In the genomic region with DNA sequence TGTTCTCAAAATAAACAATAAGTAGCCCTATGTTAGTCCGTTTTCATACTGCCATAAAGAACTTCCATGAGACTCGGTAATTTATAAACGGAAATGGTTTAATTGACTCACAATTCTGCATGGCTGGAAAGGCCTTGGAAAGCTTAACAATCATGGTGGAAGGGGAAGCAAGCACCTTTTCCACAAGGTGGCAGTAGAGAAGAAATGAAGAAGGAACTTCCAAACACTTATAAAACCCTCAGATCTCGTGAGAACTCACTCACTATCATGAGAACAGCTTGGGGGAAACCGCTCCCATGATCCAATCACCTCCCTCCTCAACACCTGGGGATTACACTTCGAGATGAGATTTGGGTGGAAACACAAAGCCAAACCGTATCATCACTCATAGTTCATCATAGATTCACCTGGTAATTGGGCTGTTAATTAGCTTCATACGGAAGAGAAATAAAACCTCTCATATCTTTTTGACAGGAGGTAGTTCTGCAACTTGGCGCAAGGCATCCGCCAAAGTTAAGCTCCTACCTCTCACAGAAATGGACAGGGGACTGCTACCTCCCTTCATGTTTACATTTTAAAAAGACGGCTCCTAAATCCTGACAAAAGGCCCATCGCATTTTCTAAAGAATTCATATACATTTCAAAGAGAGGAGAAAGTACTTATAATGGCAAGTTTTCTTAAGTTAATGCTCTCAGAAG, we compare ENCODE assay signal across 10 cellular contexts. TPM values are rescaled to one million over a fixed set of nuclear protein-coding genes. Genes with fewer than 3 reads are reported as not detected.
DNase-seq lines count a peak whose midpoint lies in the region; ATAC-seq, FAIRE-seq and TF ChIP-seq lines count a peak whose summit lies in the region.
"Had no signal": no experiment of that assay in that cellular context is flagged by ENCODE, and none has a peak within 500 bp of the region (broad histone marks: within the 10 kb centered on the region; RNA-seq: fewer than 3 reads in every experiment).

No MANE protein-coding gene starts in this region.

- no peaks in the 10 kb centered on the region for H3K9me3 ChIP-seq in BE2C
- H3K9me3 ChIP-seq in OCI-LY1 (ENCODE audit: low read length) = no peaks in the 10 kb centered on the region
- H3K9me3 ChIP-seq: heart left ventricle had no signal

- H3K4me2 ChIP-seq in OCI-LY1 (ENCODE audit: low read length) = no peak overlapping the region

- no peak overlapping the region for H3K27ac ChIP-seq in OCI-LY1 (ENCODE audit: low read depth, low read length, poor library complexity, severe bottlenecking)
- H3K27ac ChIP-seq: heart left ventricle had no signal

- no peak overlapping the region for H3K9ac ChIP-seq in OCI-LY1 (ENCODE audit: low read length)

- TF ChIP-seq POLR2A in H54 (IDR thresholded peaks at IDR 0.05; ENCODE audit: low read depth, low read length) = no peak

- no peak for ATAC-seq in HG03521 (IDR thresholded peaks at IDR 0.05; ENCODE audit: unreplicated experiment)
- ATAC-seq in GM19035 (IDR thresholded peaks at IDR 0.05; ENCODE audit: unreplicated experiment) = no peak
- no peak for ATAC-seq in GM19351 (IDR thresholded peaks at IDR 0.05; ENCODE audit: unreplicated experiment)
- no peak for ATAC-seq in GM21528 (IDR thresholded peaks at IDR 0.05; ENCODE audit: low FRiP score, unreplicated experiment)
- ATAC-seq: heart left ventricle had no signal

- H3K9me2 ChIP-seq in OCI-LY1 (ENCODE audit: low read depth, low read length) = no peaks in the 10 kb centered on the region

- H3K4me1 ChIP-seq in BE2C = 0 out of 2 replicates have a peak, but pooled peaks cover 2% of the 10 kb centered on the region
- H3K4me1 ChIP-seq in OCI-LY1 (ENCODE audit: insufficient read depth, low read length, severe bottlenecking) = no peaks in the 10 kb centered on the region
- H3K4me1 ChIP-seq: heart left ventricle had no signal

- H3K4me3 ChIP-seq in BE2C (ENCODE audit: low read depth, low read length) = no peak overlapping the region
- no peak overlapping the region for H3K4me3 ChIP-seq in OCI-LY1 (ENCODE audit: low read depth, low read length, poor library complexity, severe bottlenecking)
- H3K4me3 ChIP-seq: heart left ventricle had no signal

- FAIRE-seq in H54 (lab: Jason Lieb, UNC) = peak; percentile 38
- FAIRE-seq: GM18507 had no signal

- TF ChIP-seq CTCF in BE2C (IDR thresholded peaks at IDR 0.05; ENCODE audit: low read depth, low read length) (peak; percentile 50), OCI-LY1 (IDR thresholded peaks at IDR 0.05; ENCODE audit: low read length) (peak; percentile 47; the same call in 1 of the 2 replicates)

- H4K20me1 ChIP-seq in OCI-LY1 (ENCODE audit: insufficient read depth, low read length) = no peaks in the 10 kb centered on the region

- H3K36me3 ChIP-seq in BE2C (no peaks in the 10 kb centered on the region), OCI-LY1 (ENCODE audit: insufficient read depth, low read length) (no peaks in the 10 kb centered on the region)
- H3K36me3 ChIP-seq: heart left ventricle had no signal

- no peaks in the 10 kb centered on the region for H3K79me2 ChIP-seq in OCI-LY1 (ENCODE audit: insufficient read depth, low read length)

- no peak for DNase-seq in BE2C
- no peak for DNase-seq in H54 (ENCODE audit: insufficient read length, low spot score)
- peak; percentile 0 for DNase-seq in glomerular visceral epithelial cell (ENCODE audit: extremely low spot score)
- DNase-seq: heart left ventricle had no signal

- no peak overlapping the region for H2AFZ ChIP-seq in OCI-LY1 (ENCODE audit: low read length)

- H3F3A ChIP-seq in OCI-LY1 (ENCODE audit: insufficient read depth, low read length) = no peaks in the 10 kb centered on the region

- H3K27me3 ChIP-seq in BE2C = no peaks in the 10 kb centered on the region
- H3K27me3 ChIP-seq in OCI-LY1 (ENCODE audit: insufficient read depth, low read length) = no peaks in the 10 kb centered on the region
- H3K27me3 ChIP-seq: heart left ventricle had no signal

RNA-seq across cellular contexts. Expression of a gene that starts 49.0 kb away (rescaled TPM):
- polyA plus RNA-seq in BE2C (2012; ENCODE audit: insufficient read depth, insufficient read length, low read depth) = 0.25 TPM
- polyA plus RNA-seq: heart left ventricle had no signal
